12 cellular contexts compared by ENCODE assay signal in genomic region chr15:35624881-35625280, GRCh38.
DNase-seq lines count a peak whose midpoint lies in the region; ATAC-seq and TF ChIP-seq lines count a peak whose summit lies in the region.
"Had no signal": no experiment of that assay in that cellular context is flagged by ENCODE, and none has a peak within 500 bp of the region (broad histone marks: within the 10 kb centered on the region; RNA-seq: fewer than 3 reads in every experiment).

No MANE protein-coding gene starts in this region.

- TF ChIP-seq POLR2A in NB4 (IDR thresholded peaks at IDR 0.05; ENCODE audit: extremely low read depth, insufficient read length), result no peak

- H3K36me3 ChIP-seq in lung (ENCODE audit: control insufficient read depth in 2 of 2, insufficient read depth in 2 of 2, low read length in 2 of 2), result no peaks in the 10 kb centered on the region
- H3K36me3 ChIP-seq: uterus had no signal

- WGBS in lung, 2 donors, result 67 to 73% methylated on average over 3 of the region's 3 CpGs

- CTCF ChIA-PET in AG04449 (lab: Yijun Ruan, JAX), result no interaction called here

- no peaks in the 10 kb centered on the region for H3K4me1 Mint-ChIP-seq in T-helper 17 cell

- TF ChIP-seq CTCF in AG04449 (IDR thresholded peaks at IDR 0.05; ENCODE audit: insufficient read depth, low read length, missing control alignments) (no peak), NB4 (IDR thresholded peaks at IDR 0.05; ENCODE audit: low read depth, low read length) (no peak), lung (IDR thresholded peaks at IDR 0.05; ENCODE audit: control extremely low read depth, extremely low read depth) (no peak)

- peaks cover 2 to 8% of the 10 kb centered on the region in 2 donors for H3K4me1 ChIP-seq in lung (ENCODE audit: control insufficient read depth in 2 of 2, insufficient read depth in 2 of 2, low read length in 2 of 2)
- H3K4me1 ChIP-seq: uterus had no signal

- H3K4me3 ChIP-seq in AG04449 (ENCODE audit: low read depth, low read length) (no peak overlapping the region), NB4 (ENCODE audit: low read depth, low read length) (no peak overlapping the region), lung (no peak overlapping the region)
- H3K4me3 ChIP-seq: uterus had no signal

- no peaks in the 10 kb centered on the region for H3K9me3 ChIP-seq in lung (ENCODE audit: control insufficient read depth in 2 of 2, insufficient read depth in 1 of 2, low read length in 1 of 2)
- no peaks in the 10 kb centered on the region for H3K9me3 ChIP-seq in T-helper 17 cell (ENCODE audit: control insufficient read depth, low read length, poor library complexity, severe bottlenecking)
- H3K9me3 ChIP-seq: uterus had no signal

- ATAC-seq in lung (ENCODE audit: insufficient read depth, low FRiP score), result peak; percentile 53
- ATAC-seq in T-helper 17 cell, result no peak

- H3K27me3 ChIP-seq in lung (ENCODE audit: control insufficient read depth, insufficient read depth), result no peaks in the 10 kb centered on the region
- H3K27me3 ChIP-seq: uterus had no signal

- no peak overlapping the region for H3K4me3 Mint-ChIP-seq in T-helper 17 cell
- H3K4me3 Mint-ChIP-seq: nephron had no signal

- POLR2A ChIA-PET in AG04449 (lab: Yijun Ruan, JAX), result interaction anchor here (0.5 kb wide), 1 partner anchor 1535 kb away, joined by 3 read pairs; no protein-coding TSS in a partner anchor

- no peak overlapping the region for H3K27ac Mint-ChIP-seq in T-helper 17 cell

- no peak overlapping the region for H3K27ac ChIP-seq in lung (ENCODE audit: low read depth in 1 of 2, low read length in 1 of 2)
- H3K27ac ChIP-seq: uterus had no signal

- DNase-seq in AG04449 (ENCODE audit: low read depth, low spot score), result peak; percentile 79
- DNase-seq in NB4 (ENCODE audit: low read depth), result peak; percentile 33
- peak; percentile 89 for DNase-seq in dedifferentiated amniotic fluid mesenchymal stem cell (ENCODE audit: extremely low spot score)
- DNase-seq in lung (ENCODE audit: low spot score), result peak; percentile 72
- DNase-seq in KG1 (lab: John Stamatoyannopoulos, UW), result no peak
- DNase-seq in DMS53 treated with DMSO at 0.1 percent for 48 hours (lab: John Stamatoyannopoulos, UW; ENCODE audit: unreplicated experiment), result no peak
- no peak for DNase-seq in T-helper 17 cell
- no peak for DNase-seq in NCI-H526 treated with DMSO at 0.1 percent for 48 hours (lab: John Stamatoyannopoulos, UW)
- DNase-seq: C1 segment of cervical spinal cord, NCI-H1417 had no signal

- H3K27me3 Mint-ChIP-seq in T-helper 17 cell, result peaks cover 36% of the 10 kb centered on the region

- no peaks in the 10 kb centered on the region for H3K36me3 Mint-ChIP-seq in T-helper 17 cell (ENCODE audit: low read depth)

Comparison
In these comparisons a context has a peak if more than half of its experiments do, and no peak if none do; other contexts are left out.
1. DNase-seq: peak in AG04449 (single experiment), NB4 (single experiment), dedifferentiated amniotic fluid mesenchymal stem cell (single experiment) and lung (single experiment); none in KG1 (single experiment), DMS53 treated with DMSO at 0.1 percent for 48 hours (single experiment), T-helper 17 cell (0 of 3) and NCI-H526 treated with DMSO at 0.1 percent for 48 hours (single experiment).